Comparison of ENCODE assay signal across 15 cellular contexts in the genomic region with DNA sequence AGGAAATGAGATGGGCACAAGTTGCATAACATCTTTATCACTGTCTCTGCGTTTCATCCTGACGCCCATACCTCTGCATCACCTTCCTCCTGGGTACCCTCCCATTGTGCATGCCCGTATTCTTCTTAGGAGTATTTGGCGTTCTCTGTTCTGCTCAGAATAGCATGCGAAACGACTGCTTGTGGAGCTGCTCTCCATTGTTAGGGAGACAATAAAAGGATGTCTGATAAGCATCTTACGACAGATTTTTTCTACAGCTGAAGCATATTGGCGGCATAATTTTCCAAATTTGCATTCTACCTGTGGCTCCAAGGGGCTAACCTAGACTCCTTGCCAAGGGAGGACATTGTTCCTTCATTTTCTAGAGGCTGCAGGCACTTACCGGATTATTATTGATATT.
DNase-seq lines count a peak whose midpoint lies in the region; ATAC-seq, FAIRE-seq and TF ChIP-seq lines count a peak whose summit lies in the region.
"Had no signal": no experiment of that assay in that cellular context is flagged by ENCODE, and none has a peak within 500 bp of the region (broad histone marks: within the 10 kb centered on the region; RNA-seq: fewer than 3 reads in every experiment).

No MANE protein-coding gene starts in this region.

- peak overlapping the region; percentile 80 for H2AFZ ChIP-seq in endothelial cell of umbilical vein (ENCODE audit: low read depth, low read length)

- H3K27ac ChIP-seq in right atrium auricular region (peak overlapping the region in 1 of 2 donors; percentile 6), endothelial cell of umbilical vein (ENCODE audit: insufficient read depth, low read depth, low read length) (peak overlapping the region; percentile 30), pancreas (no peak overlapping the region)

- intact Hi-C loops in left ventricle myocardium superior (cut with micrococcal nuclease) (no loop called here), endothelial cell of umbilical vein (cut with micrococcal nuclease) (no loop called here), pancreas (cut with DNase I) (no loop called here)

- ATAC-seq in left ventricle myocardium superior, result peak; percentile 31
- ATAC-seq in pancreas, result no peak
- ATAC-seq: CD8-positive, alpha-beta T cell; HepG2 had no signal

- no peaks in the 10 kb centered on the region for H4K20me1 ChIP-seq in endothelial cell of umbilical vein (replicated peaks; ENCODE audit: control insufficient read depth, extremely low read depth, insufficient read depth, low read length)

- H3K4me3 ChIP-seq in right atrium auricular region, result no peak overlapping the region
- peak overlapping the region in 1 of 3 experiments; percentile 34 for H3K4me3 ChIP-seq in endothelial cell of umbilical vein (replicated peaks in 1 of 3; ENCODE audit: insufficient read depth in 1 of 3, low read depth in 1 of 3, low read length in 3 of 3)
- H3K4me3 ChIP-seq in pancreas, result no peak overlapping the region

- peak overlapping the region; percentile 39 for H3K4me2 ChIP-seq in endothelial cell of umbilical vein (ENCODE audit: insufficient read depth, low read length)

- H3K9me3 ChIP-seq in right atrium auricular region (no peaks in the 10 kb centered on the region), endothelial cell of umbilical vein (replicated peaks; ENCODE audit: control insufficient read depth, insufficient read depth, low read length) (no peaks in the 10 kb centered on the region), pancreas (no peaks in the 10 kb centered on the region)

- no peaks in the 10 kb centered on the region for H3K27me3 ChIP-seq in right atrium auricular region
- no peaks in the 10 kb centered on the region for H3K27me3 ChIP-seq in endothelial cell of umbilical vein (ENCODE audit: control insufficient read depth in 2 of 2, insufficient read depth in 2 of 2, low read length in 2 of 2)
- no peaks in the 10 kb centered on the region for H3K27me3 ChIP-seq in pancreas

- no peak for TF ChIP-seq POLR2A in endothelial cell of umbilical vein (IDR thresholded peaks at IDR 0.05; ENCODE audit: low read depth, low read length)

- no peak for TF ChIP-seq CTCF in right atrium auricular region (IDR thresholded peaks at IDR 0.05)
- no peak for TF ChIP-seq CTCF in endothelial cell of umbilical vein (IDR thresholded peaks at IDR 0.05; ENCODE audit: extremely low read depth in 1 of 2, insufficient read depth in 1 of 2, low read depth in 1 of 2, low read length in 2 of 2)
- no peak for TF ChIP-seq CTCF in pancreas (IDR thresholded peaks at IDR 0.05)
- no peak for TF ChIP-seq CTCF in D721Med (IDR thresholded peaks at IDR 0.05; ENCODE audit: insufficient read depth, missing control alignments)

- H3K4me1 ChIP-seq in right atrium auricular region (peaks cover 0 to 3% of the 10 kb centered on the region in 2 donors), endothelial cell of umbilical vein (ENCODE audit: control insufficient read depth, extremely low read depth, insufficient read depth, low read length) (peaks cover 12% of the 10 kb centered on the region), pancreas (no peaks in the 10 kb centered on the region)

- peak overlapping the region; percentile 3 for H3K9ac ChIP-seq in endothelial cell of umbilical vein (replicated peaks; ENCODE audit: extremely low read depth, insufficient read depth, low read length)

- BruUV-seq in endothelial cell of umbilical vein (replicated peaks; lab: Mats Ljungman, UMichigan), result no TSS peak

- DNase-seq in left ventricle myocardium superior (no peak), right atrium auricular region (ENCODE audit: low spot score) (no peak), NCI-H2227 (lab: John Stamatoyannopoulos, UW; ENCODE audit: unreplicated experiment) (peak; percentile 13), endothelial cell of umbilical vein (ENCODE audit: low read depth, low spot score) (peak; percentile 83), HTR-8/SVneo (ENCODE audit: insufficient read length, low spot score) (no peak), pancreas (no peak), D721Med (ENCODE audit: insufficient read length, low spot score) (no peak)
- DNase-seq: CD8-positive, alpha-beta T cell; COR-L47; DND-41; GDM1; GOT3; H9 had no signal

- FAIRE-seq in endothelial cell of umbilical vein (lab: Jason Lieb, UNC) (peak; percentile 12), HTR-8/SVneo (lab: Jason Lieb, UNC) (no peak), pancreas (lab: Jason Lieb, UNC) (no peak), D721Med (lab: Jason Lieb, UNC) (no peak)
- FAIRE-seq: GM12892, HepG2 had no signal

- CTCF ChIA-PET in endothelial cell of umbilical vein (lab: Charles Lee), result interaction anchor here (0.8 to 2.2 kb wide), 9 partner anchors 10 to 195 kb away, joined by 3 to 8 read pairs (median 3); no protein-coding TSS in a partner anchor

- H3K79me2 ChIP-seq in endothelial cell of umbilical vein (ENCODE audit: control insufficient read depth, insufficient read depth, low read length), result no peaks in the 10 kb centered on the region

- no peaks in the 10 kb centered on the region for H3K36me3 ChIP-seq in right atrium auricular region
- H3K36me3 ChIP-seq in endothelial cell of umbilical vein (ENCODE audit: control insufficient read depth in 2 of 2, extremely low read depth in 1 of 2, insufficient read depth in 2 of 2, low read length in 2 of 2), result no peaks in the 10 kb centered on the region
- no peaks in the 10 kb centered on the region for H3K36me3 ChIP-seq in pancreas

- POLR2A ChIA-PET in endothelial cell of umbilical vein (lab: Charles Lee), result no interaction called here

- dilution Hi-C loops in endothelial cell of umbilical vein (cut with MboI; ENCODE audit: extremely low pct_ligation_motif_present, low sequenced_read_pairs), result no loop called here

- WGBS in pancreas, 2 donors, result 78 to 82% methylated on average over 9 of the region's 9 CpGs

- no peaks in the 10 kb centered on the region for H3K9me1 ChIP-seq in endothelial cell of umbilical vein (replicated peaks; ENCODE audit: control insufficient read depth, extremely low read depth, insufficient read depth, low read length)

TF ChIP-seq in endothelial cell of umbilical vein, 7 proteins besides CTCF, POLR2A, EP300 and RAD21:
- TF ChIP-seq GATA2 (IDR thresholded peaks at IDR 0.05; ENCODE audit: insufficient read depth, insufficient read length, low read depth, low read length) (peak; percentile 93), POLR2AphosphoS5 (IDR thresholded peaks at IDR 0.05; ENCODE audit: insufficient read depth, low read depth, low read length) (no peak)

Comparison
In these comparisons a context has a peak if more than half of its experiments do, and no peak if none do; other contexts are left out.
1. DNase-seq: peak in NCI-H2227 (single experiment) and endothelial cell of umbilical vein (single experiment); none in left ventricle myocardium superior (single experiment), right atrium auricular region (single experiment), HTR-8/SVneo (single experiment), pancreas (0 of 6) and D721Med (single experiment).